ENCODE assay signal across 14 cellular contexts in genomic region chr17:33012522-33013033, GRCh38. TPM values are rescaled to one million over a fixed set of nuclear protein-coding genes. Genes with fewer than 3 reads are reported as not detected.
DNase-seq lines count a peak whose midpoint lies in the region; ATAC-seq, FAIRE-seq and TF ChIP-seq lines count a peak whose summit lies in the region.
"Had no signal": no experiment of that assay in that cellular context is flagged by ENCODE, and none has a peak within 500 bp of the region (broad histone marks: within the 10 kb centered on the region; RNA-seq: fewer than 3 reads in every experiment).

No MANE protein-coding gene starts in this region.

- no peak for TF ChIP-seq POLR2A in A549 (IDR thresholded peaks at IDR 0.05; ENCODE audit: low read length)

- peak; percentile 56 for FAIRE-seq in A549 (lab: Jason Lieb, UNC)

- H3K27ac ChIP-seq in A549 (peak overlapping the region; percentile 77 to 91), Karpas-422 (ENCODE audit: low read length) (no peak overlapping the region)
- H3K27ac ChIP-seq in effector memory CD4-positive, alpha-beta T cell (ENCODE audit: insufficient read depth, low read length, poor library complexity, severe bottlenecking): no peak overlapping the region

- H3K36me3 ChIP-seq in kidney epithelial cell (ENCODE audit: control insufficient read depth, insufficient read depth, low read length) (no peaks in the 10 kb centered on the region), Karpas-422 (ENCODE audit: insufficient read depth, low read length) (no peaks in the 10 kb centered on the region)
- H3K36me3 ChIP-seq in effector memory CD4-positive, alpha-beta T cell (ENCODE audit: control insufficient read depth, insufficient read depth, low read length): no peaks in the 10 kb centered on the region

- no peak overlapping the region for H2AFZ ChIP-seq in Karpas-422 (ENCODE audit: low read length)

- peak overlapping the region; percentile 91 for H3K27ac Mint-ChIP-seq in HFFc6
- H3K27ac Mint-ChIP-seq: B cell, WTC11 had no signal

- peaks cover 37% of the 10 kb centered on the region for H3K4me1 ChIP-seq in A549
- H3K4me1 ChIP-seq in effector memory CD4-positive, alpha-beta T cell (ENCODE audit: control insufficient read depth, insufficient read depth, low read length, poor library complexity, severe bottlenecking): no peaks in the 10 kb centered on the region
- no peaks in the 10 kb centered on the region for H3K4me1 ChIP-seq in Karpas-422 (ENCODE audit: low read length)

- no peak for TF ChIP-seq CTCF in A549 (IDR thresholded peaks at IDR 0.05)
- no peak for TF ChIP-seq CTCF in HFFc6 (IDR thresholded peaks at IDR 0.05)
- TF ChIP-seq CTCF in astrocyte of the spinal cord (IDR thresholded peaks at IDR 0.05; ENCODE audit: low read depth, low read length): no peak
- no peak for TF ChIP-seq CTCF in kidney epithelial cell (IDR thresholded peaks at IDR 0.05; ENCODE audit: insufficient read depth, low read length, poor library complexity, severe bottlenecking)

- no peak overlapping the region for H3K4me3 ChIP-seq in A549
- no peak overlapping the region for H3K4me3 ChIP-seq in astrocyte of the spinal cord (ENCODE audit: low read depth, low read length)
- H3K4me3 ChIP-seq in kidney epithelial cell (ENCODE audit: low read depth, low read length): no peak overlapping the region
- no peak overlapping the region for H3K4me3 ChIP-seq in effector memory CD4-positive, alpha-beta T cell (ENCODE audit: insufficient read depth, low read depth, low read length, poor library complexity, severe bottlenecking)
- no peak overlapping the region for H3K4me3 ChIP-seq in Karpas-422 (ENCODE audit: low read length)

- TF ChIP-seq RAD21 in A549 (conservative IDR thresholded peaks at IDR 0.05 in 1 of 2, IDR thresholded peaks at IDR 0.05 in 1 of 2): no peak

- no peaks in the 10 kb centered on the region for H3K36me3 Mint-ChIP-seq in HFFc6 (ENCODE audit: low read depth)
- H3K36me3 Mint-ChIP-seq: WTC11 had no signal

- peak; percentile 52 to 74; a peak in 4 of 6 replicates for ATAC-seq in A549
- ATAC-seq: WTC11 had no signal

- POLR2A ChIA-PET in A549 (lab: Yijun Ruan, JAX): interaction anchor here (0.9 kb wide), 1 partner anchor 8 kb away, joined by 3 read pairs; no protein-coding TSS in a partner anchor

- no peaks in the 10 kb centered on the region for H3K9me2 ChIP-seq in Karpas-422 (replicated peaks; ENCODE audit: insufficient read depth, low read length)

- H3K79me2 ChIP-seq in Karpas-422 (ENCODE audit: low read length): no peaks in the 10 kb centered on the region

- no peak overlapping the region for H3K9ac ChIP-seq in Karpas-422 (ENCODE audit: low read length)

- TF ChIP-seq EP300 in A549 (IDR thresholded peaks at IDR 0.05): peak; percentile 15 to 42; a peak in 2 of 5 replicates

- peaks cover 10% of the 10 kb centered on the region for H3K27me3 Mint-ChIP-seq in HFFc6 (ENCODE audit: insufficient read depth)

- DNase-seq in A549 (ENCODE audit: low read depth in 1 of 2, low spot score in 1 of 2) (peak; percentile 79 to 84), HFFc6 (peak; percentile 90), astrocyte of the spinal cord (ENCODE audit: low read depth, low spot score) (peak; percentile 93), kidney epithelial cell (ENCODE audit: low read depth) (peak; percentile 62), MV-4-11 (lab: John Stamatoyannopoulos, UW) (no peak), Karpas-422 (no peak)
- no peak for DNase-seq in stimulated activated CD4-positive, alpha-beta T cell treated with anti-CD3 and anti-CD28 coated beads, Interleukin-4, amount 100 ng/mL, for 24 hours
- DNase-seq in effector memory CD4-positive, alpha-beta T cell: no peak
- DNase-seq: activated naive CD4-positive, alpha-beta T cell treated with Interleukin-2 at 50 U/mL for 16 hours; NCI-H1930 had no signal

- CTCF ChIA-PET in A549 (lab: Yijun Ruan, JAX): interaction anchor here (1.1 to 6.5 kb wide), 5 partner anchors 8 to 26 kb away, joined by 4 to 59 read pairs (median 8); no protein-coding TSS in a partner anchor

- no peaks in the 10 kb centered on the region for H4K20me1 ChIP-seq in Karpas-422 (ENCODE audit: insufficient read depth, low read depth, low read length)

- in situ Hi-C loops in astrocyte of the spinal cord (cut with HindIII; ENCODE audit: low sequenced_read_pairs): no loop called here

- H3K4me3 Mint-ChIP-seq in HFFc6: no peak overlapping the region
- H3K4me3 Mint-ChIP-seq: B cell, WTC11 had no signal

- no peaks in the 10 kb centered on the region; the same call in 1 of the 2 replicates for H3K9me3 Mint-ChIP-seq in HFFc6
- H3K9me3 Mint-ChIP-seq: WTC11 had no signal

- WGBS in A549 (ENCODE audit: missing lambda C conversion rate): 16% methylated on average over 8 of the region's 8 CpGs

- H3K4me2 ChIP-seq in A549: peak overlapping the region; percentile 57
- no peak overlapping the region for H3K4me2 ChIP-seq in Karpas-422 (ENCODE audit: low read depth, low read length, poor library complexity, severe bottlenecking)

- H3K9me3 ChIP-seq in A549 (no peaks in the 10 kb centered on the region), Karpas-422 (ENCODE audit: low read length) (no peaks in the 10 kb centered on the region)
- H3K9me3 ChIP-seq in effector memory CD4-positive, alpha-beta T cell (ENCODE audit: control insufficient read depth, low read length): no peaks in the 10 kb centered on the region

- H3K4me1 Mint-ChIP-seq in HFFc6 (ENCODE audit: low read depth): peaks cover 21% of the 10 kb centered on the region
- H3K4me1 Mint-ChIP-seq: B cell, WTC11 had no signal

- H3K27me3 ChIP-seq in kidney epithelial cell (ENCODE audit: control insufficient read depth, insufficient read depth, low read length): no peaks in the 10 kb centered on the region
- H3K27me3 ChIP-seq in effector memory CD4-positive, alpha-beta T cell (replicated peaks; ENCODE audit: control insufficient read depth, insufficient read depth, low read length, poor library complexity, severe bottlenecking): no peaks in the 10 kb centered on the region
- no peaks in the 10 kb centered on the region for H3K27me3 ChIP-seq in Karpas-422 (ENCODE audit: low read length)

TF ChIP-seq in A549, 52 proteins besides CTCF, POLR2A, EP300 and RAD21 (continues in another document):
- TF ChIP-seq FOXS1 (CRISPR knock-in tag; IDR thresholded peaks at IDR 0.05) (no peak), JUN (IDR thresholded peaks at IDR 0.05) (peak in 1 of 2 experiments; percentile 70; a peak in 3 of 5 replicates), GATA3 (IDR thresholded peaks at IDR 0.05; ENCODE audit: borderline replicate concordance) (peak; percentile 71; the same call in 1 of the 2 replicates), JUNB (IDR thresholded peaks at IDR 0.05) (peak; percentile 85), RFX5 (IDR thresholded peaks at IDR 0.05) (no peak), MYC (IDR thresholded peaks at IDR 0.05; ENCODE audit: borderline replicate concordance, low read length) (peak; percentile 65; the same call in 1 of the 2 replicates), ELK1 (IDR thresholded peaks at IDR 0.05; ENCODE audit: low read depth, low read length) (no peak), NPAS2 (CRISPR knock-in tag; IDR thresholded peaks at IDR 0.05; ENCODE audit: borderline replicate concordance) (no peak), ZNF302 (CRISPR knock-in tag; IDR thresholded peaks at IDR 0.05) (no peak), BHLHE40 (IDR thresholded peaks at IDR 0.05; ENCODE audit: low read depth, low read length) (0 out of 2 replicates have a peak, but pooled peaks have one; percentile 29), ATOH8 (CRISPR knock-in tag; IDR thresholded peaks at IDR 0.05; ENCODE audit: low read depth) (peak; percentile 83), BCL3 (IDR thresholded peaks at IDR 0.05) (no peak), ZC3H11A (IDR thresholded peaks at IDR 0.05) (no peak), RCOR1 (IDR thresholded peaks at IDR 0.05; ENCODE audit: low read depth, low read length) (no peak), ESRRA (IDR thresholded peaks at IDR 0.05; ENCODE audit: borderline replicate concordance, low read length) (no peak)

RNA-seq across cellular contexts. Expression of gene SPACA3, which starts 20.9 kb away (rescaled TPM):
- polyA plus RNA-seq in A549 (2011; rRNA removed) (not detected in 2 replicates), A549 (2017; fragmentation: RNase III; extraction: RNeasy Plus Mini Kit Qiagen cat#74134 plus additional on column Dnase treatment) (not detected in 3 replicates)
- polyA plus RNA-seq in A549 (2012; cell fraction: cytosol; rRNA removed): not detected in 2 replicates
- polyA plus RNA-seq in A549 (2012; cell fraction: nucleus; rRNA removed): not detected in 2 replicates
- not detected in 2 replicates for polyA minus RNA-seq in A549 (2011; rRNA and poly(A)+ RNA removed)
- not detected for total RNA-seq in HFFc6 (2021; fragmentation: NEBNext Ultra II Directional; extraction: Animal tissue kit (Norgen Biotek cat#: 25700))
- total RNA-seq in kidney epithelial cell: not detected in 2 replicates
- not detected in 2 replicates for total RNA-seq in Karpas-422 (2014; rRNA removed; shearing (Covaris generic); ENCODE audit: low replicate concordance)
- total RNA-seq: B cell, epithelial cell of proximal tubule, OCI-LY7, WTC11 had no signal

Comparison
In these comparisons a context has a peak if more than half of its experiments do, and no peak if none do; other contexts are left out.
1. DNase-seq: peak in A549 (2 of 2), HFFc6 (single experiment), astrocyte of the spinal cord (single experiment) and kidney epithelial cell (single experiment); none in stimulated activated CD4-positive, alpha-beta T cell treated with anti-CD3 and anti-CD28 coated beads, Interleukin-4, amount 100 ng/mL, for 24 hours (single experiment), MV-4-11 (single experiment), effector memory CD4-positive, alpha-beta T cell (0 of 3) and Karpas-422 (single experiment).
2. H3K27ac ChIP-seq: peak in A549 (2 of 2); none in effector memory CD4-positive, alpha-beta T cell (single experiment) and Karpas-422 (single experiment).